Comparison of ENCODE assay signal across 8 cellular contexts in the genomic region with DNA sequence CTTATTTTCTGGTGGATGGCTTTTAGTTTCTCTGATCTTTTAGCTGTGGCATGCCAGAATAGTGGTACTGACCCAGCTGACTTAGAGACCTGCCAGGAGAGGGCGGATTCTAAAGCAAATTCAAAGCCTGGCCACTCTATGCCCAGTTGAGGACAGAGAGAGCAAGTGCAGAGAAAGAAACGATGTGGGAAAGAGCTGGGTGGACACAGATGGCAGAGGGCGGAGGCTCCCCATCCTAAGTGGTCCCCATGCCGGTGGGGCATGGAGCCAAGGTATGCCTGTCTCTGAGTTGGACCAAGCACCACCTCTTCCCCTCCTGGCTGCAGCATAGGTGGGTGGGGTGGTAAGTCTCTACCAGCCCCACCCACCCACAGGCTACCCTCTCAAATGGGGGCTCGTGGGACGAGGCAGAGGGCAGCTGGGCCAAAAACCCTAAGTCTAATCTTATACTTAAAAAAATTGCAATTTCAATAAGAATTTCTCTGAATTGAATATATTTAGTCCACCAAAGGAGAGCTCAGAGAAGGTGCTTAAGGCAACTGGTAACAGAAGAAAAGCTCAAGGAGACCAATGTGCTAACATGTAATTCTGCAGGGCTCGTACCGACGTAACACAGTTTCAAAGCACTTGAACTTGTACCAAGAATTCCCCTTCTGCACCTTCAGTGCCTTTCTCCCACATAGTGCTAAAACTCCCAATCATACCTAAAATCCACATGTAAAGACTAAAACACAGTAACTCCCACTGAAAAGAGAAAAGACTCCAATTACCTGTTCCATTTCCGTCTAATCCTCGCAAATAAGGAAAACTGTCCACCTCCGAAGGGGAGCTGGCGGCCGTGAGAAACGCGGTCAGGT.
DNase-seq lines count a peak whose midpoint lies in the region; ATAC-seq and TF ChIP-seq lines count a peak whose summit lies in the region.

No MANE protein-coding gene starts in this region.

- no peaks in the 10 kb centered on the region for H3K27me3 ChIP-seq in PC-3 (ENCODE audit: low read length)

- no peak overlapping the region for H3K4me3 ChIP-seq in PC-3 (ENCODE audit: low read length)

- no peaks in the 10 kb centered on the region for H3K36me3 Mint-ChIP-seq in activated T-cell treated with anti-CD3 and anti-CD28 coated beads, Interleukin-2, amount 50 U/mL, for 24 hours (ENCODE audit: low read depth)

- ATAC-seq in PC-3 (no peak), left ventricle myocardium superior (peak; percentile 29)
- ATAC-seq in stimulated activated naive CD8-positive, alpha-beta T cell treated with anti-CD3 and anti-CD28 coated beads, Interleukin-15, amount 100 ng/mL, for 72 hours = peak; percentile 50

- POLR2A ChIA-PET in PC-3 (lab: Charles Lee; ENCODE audit: unreplicated experiment) = no interaction called here

- H3K9me2 ChIP-seq in PC-3 (replicated peaks; ENCODE audit: low read length) = no peaks in the 10 kb centered on the region

- H2AFZ ChIP-seq in PC-3 (ENCODE audit: low read length) = no peak overlapping the region

- no TSS peak for BruUV-seq in PC-3 (replicated peaks; lab: Mats Ljungman, UMichigan)

- no peaks in the 10 kb centered on the region for H3F3A ChIP-seq in PC-3 (ENCODE audit: low read length, unreplicated experiment)

- CTCF ChIA-PET in PC-3 (lab: Charles Lee) = no interaction called here

- no peaks in the 10 kb centered on the region for H3K36me3 ChIP-seq in PC-3 (ENCODE audit: low read depth, low read length)

- H3K9ac ChIP-seq in PC-3 (ENCODE audit: low read length) = no peak overlapping the region

- H3K9me3 Mint-ChIP-seq in activated T-cell treated with anti-CD3 and anti-CD28 coated beads, Interleukin-2, amount 50 U/mL, for 24 hours = no peaks in the 10 kb centered on the region
- H3K9me3 Mint-ChIP-seq in stimulated activated naive CD8-positive, alpha-beta T cell treated with anti-CD3 and anti-CD28 coated beads, Interleukin-15, amount 100 ng/mL, for 72 hours = no peaks in the 10 kb centered on the region

- intact Hi-C loops in PC-3 (cut with micrococcal nuclease) = no loop called here
- intact Hi-C loops in left ventricle myocardium superior (cut with micrococcal nuclease) = no loop called here

- no peak overlapping the region for H3K4me2 ChIP-seq in PC-3 (ENCODE audit: low read length)

- no peak for DNase-seq in activated T-cell treated with anti-CD3 and anti-CD28 coated beads, Interleukin-2, amount 50 U/mL, for 24 hours
- DNase-seq in activated T-cell treated with anti-CD3 and anti-CD28 coated beads for 4 hours (no peak), PC-3 (no peak), left ventricle myocardium superior (no peak), NCI-H345 treated with DMSO at 0.1 percent for 48 hours (lab: John Stamatoyannopoulos, UW; ENCODE audit: unreplicated experiment) (no peak), NCI-H1105 treated with DMSO at 0.1 percent for 48 hours (lab: John Stamatoyannopoulos, UW) (no peak), SIG-M5 treated with dmso at 0.1 percent for 504 hours (lab: John Stamatoyannopoulos, UW; ENCODE audit: unreplicated experiment) (no peak)
- DNase-seq in stimulated activated naive CD8-positive, alpha-beta T cell treated with anti-CD3 and anti-CD28 coated beads, Interleukin-15, amount 100 ng/mL, for 72 hours = no peak

- peak overlapping the region; percentile 84 for H3K4me3 Mint-ChIP-seq in activated T-cell treated with anti-CD3 and anti-CD28 coated beads, Interleukin-2, amount 50 U/mL, for 24 hours
- peak overlapping the region; percentile 91 for H3K4me3 Mint-ChIP-seq in stimulated activated naive CD8-positive, alpha-beta T cell treated with anti-CD3 and anti-CD28 coated beads, Interleukin-15, amount 100 ng/mL, for 72 hours

- H3K27ac ChIP-seq in PC-3 (ENCODE audit: low read length) = 0 out of 2 replicates have a peak overlapping the region, but pooled peaks have one; percentile 32

- no peaks in the 10 kb centered on the region for H4K20me1 ChIP-seq in PC-3 (ENCODE audit: low read length)

- H3K27me3 Mint-ChIP-seq in activated T-cell treated with anti-CD3 and anti-CD28 coated beads, Interleukin-2, amount 50 U/mL, for 24 hours = no peaks in the 10 kb centered on the region
- H3K27me3 Mint-ChIP-seq in stimulated activated naive CD8-positive, alpha-beta T cell treated with anti-CD3 and anti-CD28 coated beads, Interleukin-15, amount 100 ng/mL, for 72 hours = no peaks in the 10 kb centered on the region

- H3K4me1 ChIP-seq in PC-3 (ENCODE audit: insufficient read depth, low read length) = peaks cover 12% of the 10 kb centered on the region

- H3K79me2 ChIP-seq in PC-3 (ENCODE audit: low read length) = no peaks in the 10 kb centered on the region

- H3K4me1 Mint-ChIP-seq in activated T-cell treated with anti-CD3 and anti-CD28 coated beads, Interleukin-2, amount 50 U/mL, for 24 hours (ENCODE audit: low read depth) = peaks cover 33% of the 10 kb centered on the region
- H3K4me1 Mint-ChIP-seq in stimulated activated naive CD8-positive, alpha-beta T cell treated with anti-CD3 and anti-CD28 coated beads, Interleukin-15, amount 100 ng/mL, for 72 hours = peaks cover 29% of the 10 kb centered on the region

- H3K9me3 ChIP-seq in PC-3 (ENCODE audit: low read length) = no peaks in the 10 kb centered on the region

- no peak for TF ChIP-seq CTCF in PC-3 (conservative IDR thresholded peaks at IDR 0.05; ENCODE audit: low read depth, low read length)

- H3K27ac Mint-ChIP-seq in activated T-cell treated with anti-CD3 and anti-CD28 coated beads, Interleukin-2, amount 50 U/mL, for 24 hours = peak overlapping the region; percentile 88
- peak overlapping the region; percentile 94 to 96 for H3K27ac Mint-ChIP-seq in stimulated activated naive CD8-positive, alpha-beta T cell treated with anti-CD3 and anti-CD28 coated beads, Interleukin-15, amount 100 ng/mL, for 72 hours
